Comparison of ENCODE assay signal across 12 cellular contexts in genomic region chr19:6020166-6020967, GRCh38. TPM values are rescaled to one million over a fixed set of nuclear protein-coding genes. Genes with fewer than 3 reads are reported as not detected.
DNase-seq lines count a peak whose midpoint lies in the region; ATAC-seq lines count a peak whose summit lies in the region.
"Had no signal": no experiment of that assay in that cellular context is flagged by ENCODE, and none has a peak within 500 bp of the region (broad histone marks: within the 10 kb centered on the region; RNA-seq: fewer than 3 reads in every experiment).

No MANE protein-coding gene starts in this region.

- H2AFZ ChIP-seq in mesenchymal stem cell (ENCODE audit: low read depth, low read length): no peak overlapping the region

- peaks cover 0 to 3% of the 10 kb centered on the region in 2 experiments for H3K27me3 ChIP-seq in mesenchymal stem cell (ENCODE audit: control insufficient read depth in 1 of 2, insufficient read depth in 1 of 2, low read length in 2 of 2)
- no peaks in the 10 kb centered on the region for H3K27me3 ChIP-seq in right cardiac atrium (ENCODE audit: control insufficient read depth, insufficient read depth)
- H3K27me3 ChIP-seq: SJSA1 had no signal

- H3K4me3 ChIP-seq in mesenchymal stem cell (ENCODE audit: insufficient read depth in 1 of 2, low read depth in 1 of 2, low read length in 2 of 2) (no peak overlapping the region), right cardiac atrium (ENCODE audit: low read length) (no peak overlapping the region)
- H3K4me3 ChIP-seq: SJSA1 had no signal

- DNase-seq in DMS153 (lab: John Stamatoyannopoulos, UW) (peak; percentile 91), NCI-H1105 (lab: John Stamatoyannopoulos, UW) (peak; percentile 7), RPMI7951 (ENCODE audit: low read depth) (peak; percentile 37), mesenchymal stem cell (peak; percentile 85), NCI-H82 (lab: John Stamatoyannopoulos, UW) (no peak), SW 1271 (lab: John Stamatoyannopoulos, UW) (no peak), right cardiac atrium (no peak)
- DNase-seq: activated CD4-positive, alpha-beta T cell treated with anti-CD3 and anti-CD28 coated beads for 4 hours; caudate nucleus; NCI-H187 treated with DMSO at 0.1 percent for 48 hours had no signal

- H3K9me3 ChIP-seq in mesenchymal stem cell (ENCODE audit: control insufficient read depth, low read length): no peaks in the 10 kb centered on the region
- H3K9me3 ChIP-seq in right cardiac atrium (ENCODE audit: control insufficient read depth, low read length): no peaks in the 10 kb centered on the region
- H3K9me3 ChIP-seq: SJSA1 had no signal

- H2BK5ac ChIP-seq in mesenchymal stem cell (ENCODE audit: low read depth, low read length, poor library complexity, severe bottlenecking): no peak overlapping the region

- H2BK15ac ChIP-seq in mesenchymal stem cell (ENCODE audit: low read depth, poor library complexity, severe bottlenecking): peak overlapping the region; percentile 32

- peak overlapping the region in 1 of 2 experiments; percentile 56 for H3K23ac ChIP-seq in mesenchymal stem cell (ENCODE audit: low read length in 2 of 2)

- H3K9ac ChIP-seq in mesenchymal stem cell (ENCODE audit: low read length): no peak overlapping the region

- H3K36me3 ChIP-seq in mesenchymal stem cell (ENCODE audit: control insufficient read depth in 1 of 2, insufficient read depth in 2 of 2, low read depth in 1 of 2, low read length in 2 of 2): peaks cover 5 to 49% of the 10 kb centered on the region in 2 experiments
- H3K36me3 ChIP-seq: SJSA1 had no signal

- peak overlapping the region in 1 of 2 experiments; percentile 48 for H2BK12ac ChIP-seq in mesenchymal stem cell (ENCODE audit: low read length in 2 of 2)

- H2BK120ac ChIP-seq in mesenchymal stem cell (ENCODE audit: low read depth, low read length): no peak overlapping the region

- H3K18ac ChIP-seq in mesenchymal stem cell (ENCODE audit: low read depth in 1 of 2, low read length in 2 of 2): peak overlapping the region in 1 of 2 experiments; percentile 35

- WGBS in mesenchymal stem cell: 87% methylated on average over 21 of the region's 23 CpGs
- WGBS in right cardiac atrium: 89% methylated on average over 23 of the region's 23 CpGs

- H3K27ac ChIP-seq in mesenchymal stem cell (ENCODE audit: low read length, poor library complexity, severe bottlenecking) (no peak overlapping the region), right cardiac atrium (ENCODE audit: low read length) (no peak overlapping the region)
- H3K27ac ChIP-seq: SJSA1 had no signal

- intact Hi-C loops in right cardiac atrium (cut with DNase I): loop anchor here in 2 of 4 donors (5.0 kb wide), 2 partner anchors 33 to 218 kb away; no protein-coding TSS in a partner anchor

- no peak overlapping the region for H4K91ac ChIP-seq in mesenchymal stem cell (ENCODE audit: low read length)

- H3K79me1 ChIP-seq in mesenchymal stem cell (replicated peaks; ENCODE audit: low read length, poor library complexity, severe bottlenecking): no peaks in the 10 kb centered on the region

- H2AK5ac ChIP-seq in mesenchymal stem cell (ENCODE audit: low read length, severe bottlenecking): no peak overlapping the region

- H3K4me2 ChIP-seq in mesenchymal stem cell (ENCODE audit: low read length, poor library complexity, severe bottlenecking): no peak overlapping the region

- peak overlapping the region; percentile 3 for H4K8ac ChIP-seq in mesenchymal stem cell (ENCODE audit: low read length)

- peak overlapping the region in 1 of 2 experiments; percentile 41 for H3K14ac ChIP-seq in mesenchymal stem cell (ENCODE audit: low read length in 2 of 2)

- no peak overlapping the region for H3K4ac ChIP-seq in mesenchymal stem cell (ENCODE audit: low read depth in 1 of 2, low read length in 2 of 2)

- no peak for ATAC-seq in right cardiac atrium
- no peak for ATAC-seq in GM19452 (IDR thresholded peaks at IDR 0.05; ENCODE audit: unreplicated experiment)

- H3K4me1 ChIP-seq in mesenchymal stem cell (ENCODE audit: control insufficient read depth, insufficient read depth, low read depth, low read length): peaks cover 13% of the 10 kb centered on the region
- no peaks in the 10 kb centered on the region for H3K4me1 ChIP-seq in right cardiac atrium (ENCODE audit: control insufficient read depth, insufficient read depth, low read length)

RNA-seq across cellular contexts. Expression of gene RANBP3, which starts 42.4 kb away (rescaled TPM):
- total RNA-seq in RPMI7951 (2014; rRNA removed; shearing (Covaris generic)): 54.9 and 62.6 TPM in 2 replicates
- 80.2 TPM for polyA plus RNA-seq in mesenchymal stem cell (2013, experiment 1 of 2)
- polyA plus RNA-seq in mesenchymal stem cell (2013, experiment 2 of 2): 75.1 TPM
- 10 to 100 TPM; 54.8 to 73.8 (median 67.7) TPM for total RNA-seq in right cardiac atrium
- 49.6 TPM for polyA plus RNA-seq in right cardiac atrium

Comparison
In these comparisons a context has a peak if more than half of its experiments do, and no peak if none do; other contexts are left out.
1. DNase-seq: peak in DMS153 (single experiment), NCI-H1105 (single experiment), RPMI7951 (single experiment) and mesenchymal stem cell (single experiment); none in NCI-H82 (single experiment), SW 1271 (0 of 2) and right cardiac atrium (0 of 3).